16 cellular contexts compared by ENCODE assay signal in genomic region chr1:39529901-39530535, GRCh38. TPM values are rescaled to one million over a fixed set of nuclear protein-coding genes. Genes with fewer than 3 reads are reported as not detected.
"Had no signal": no experiment of that assay in that cellular context is flagged by ENCODE, and none has a peak within 500 bp of the region (broad histone marks: within the 10 kb centered on the region; RNA-seq: fewer than 3 reads in every experiment).

No MANE protein-coding gene starts in this region.

- DNase-seq: activated B cell treated with CpG ODN at 0.5 μM for 24 hours; activated CD4-positive, alpha-beta T cell treated with anti-CD3 and anti-CD28 coated beads, Interleukin-2, amount 10 ng/mL, durations not matched to agents 7 days and 5 days; brain microvascular endothelial cell; midbrain; stimulated activated CD4-positive, alpha-beta T cell treated with anti-CD3 and anti-CD28 coated beads, Interleukin-1b, Interleukin-23, amount 100 ng/mL, for 48 hours; T-cell; transverse colon had no signal

- H3K4me3 ChIP-seq: hepatocyte, lung, neural progenitor cell, right atrium auricular region, transverse colon had no signal

- H3K9me3 Mint-ChIP-seq: activated B cell treated with CpG ODN at 0.5 μM for 24 hours; activated CD4-positive, alpha-beta T cell treated with anti-CD3 and anti-CD28 coated beads, Interleukin-2, amount 10 ng/mL, durations not matched to agents 7 days and 5 days; activated naive CD4-positive, alpha-beta T cell treated with anti-CD3 and anti-CD28 coated beads, Interleukin-2, amount 50 U/mL, for 72 hours; dendritic cell treated with granulocyte-macrophage colony-stimulating factor and Interleukin-4, amounts not matched to agents 40 ng/mL and 50 ng/mL, for 4 days; neural progenitor cell; stimulated activated memory B cell treated with anti-CD40 and anti-IgM and Interleukin-4, amounts not matched to agents 10 μg/mL and 1 μg/mL and 100 μg/mL, for 72 hours; T-cell had no signal

- H3K27me3 ChIP-seq: brain microvascular endothelial cell, hepatocyte, neural progenitor cell, right atrium auricular region, transverse colon had no signal

- H3K27ac Mint-ChIP-seq: activated B cell treated with CpG ODN at 0.5 μM for 24 hours; activated CD4-positive, alpha-beta T cell treated with anti-CD3 and anti-CD28 coated beads, Interleukin-2, amount 10 ng/mL, durations not matched to agents 7 days and 5 days; dendritic cell treated with granulocyte-macrophage colony-stimulating factor and Interleukin-4, amounts not matched to agents 40 ng/mL and 50 ng/mL, for 4 days; neural progenitor cell; T-cell had no signal

- H3K9me3 ChIP-seq: right atrium auricular region, transverse colon had no signal

- H3K36me3 ChIP-seq: neural progenitor cell had no signal

- H3K4me1 ChIP-seq: neural progenitor cell, right atrium auricular region had no signal

- H3K36me3 Mint-ChIP-seq: activated naive CD4-positive, alpha-beta T cell treated with anti-CD3 and anti-CD28 coated beads, Interleukin-2, amount 50 U/mL, for 72 hours had no signal

- H3K27ac ChIP-seq: brain microvascular endothelial cell, hepatocyte, neural progenitor cell, transverse colon had no signal

- H3K27me3 Mint-ChIP-seq: activated B cell treated with CpG ODN at 0.5 μM for 24 hours; activated CD4-positive, alpha-beta T cell treated with anti-CD3 and anti-CD28 coated beads, Interleukin-2, amount 10 ng/mL, durations not matched to agents 7 days and 5 days; dendritic cell treated with granulocyte-macrophage colony-stimulating factor and Interleukin-4, amounts not matched to agents 40 ng/mL and 50 ng/mL, for 4 days; stimulated activated memory B cell treated with anti-CD40 and anti-IgM and Interleukin-4, amounts not matched to agents 10 μg/mL and 1 μg/mL and 100 μg/mL, for 72 hours; T-cell had no signal

- H3K4me1 Mint-ChIP-seq: neural progenitor cell had no signal

- H3K4me3 Mint-ChIP-seq: activated B cell treated with CpG ODN at 0.5 μM for 24 hours; activated CD4-positive, alpha-beta T cell treated with anti-CD3 and anti-CD28 coated beads, Interleukin-2, amount 10 ng/mL, durations not matched to agents 7 days and 5 days; dendritic cell treated with granulocyte-macrophage colony-stimulating factor and Interleukin-4, amounts not matched to agents 40 ng/mL and 50 ng/mL, for 4 days; neural progenitor cell; stimulated activated memory B cell treated with anti-CD40 and anti-IgM and Interleukin-4, amounts not matched to agents 10 μg/mL and 1 μg/mL and 100 μg/mL, for 72 hours; T-cell had no signal

- ATAC-seq: activated naive CD4-positive, alpha-beta T cell treated with anti-CD3 and anti-CD28 coated beads, Interleukin-2, amount 50 U/mL, for 72 hours; stimulated activated memory B cell treated with anti-CD40 and anti-IgM and Interleukin-4, amounts not matched to agents 10 μg/mL and 1 μg/mL and 100 μg/mL, for 72 hours; T-cell had no signal

RNA-seq across cellular contexts. Expression of gene BMP8A, which starts 38.6 kb away (rescaled TPM):
- total RNA-seq: activated CD4-positive, alpha-beta T cell treated with anti-CD3 and anti-CD28 coated beads, Interleukin-2, amount 10 ng/mL, durations not matched to agents 7 days and 5 days; epithelial cell of proximal tubule; subcutaneous adipose tissue had no signal
